ENCODE assay signal across 12 cellular contexts in genomic region chr5:169003721-169004481, GRCh38.
DNase-seq lines count a peak whose midpoint lies in the region; ATAC-seq and TF ChIP-seq lines count a peak whose summit lies in the region.
"Had no signal": no experiment of that assay in that cellular context is flagged by ENCODE, and none has a peak within 500 bp of the region (broad histone marks: within the 10 kb centered on the region; RNA-seq: fewer than 3 reads in every experiment).

No MANE protein-coding gene starts in this region.

- H3K9me3 ChIP-seq in parathyroid adenoma (ENCODE audit: control insufficient read depth, low read length), result no peaks in the 10 kb centered on the region
- H3K9me3 ChIP-seq: SJSA1 had no signal

- H3K79me2 ChIP-seq in parathyroid adenoma, result peaks cover 22% of the 10 kb centered on the region

- no peak overlapping the region for H2AFZ ChIP-seq in parathyroid adenoma

- H3K27me3 ChIP-seq in parathyroid adenoma (ENCODE audit: control insufficient read depth, insufficient read depth, low read length), result no peaks in the 10 kb centered on the region

- H3K4me3 ChIP-seq in foreskin fibroblast (ENCODE audit: low read depth in 1 of 2, low read length in 2 of 2) (no peak overlapping the region), parathyroid adenoma (ENCODE audit: low read depth, low read length) (no peak overlapping the region)
- H3K4me3 ChIP-seq: SJSA1 had no signal

- no peak overlapping the region for H3K4me2 ChIP-seq in parathyroid adenoma (ENCODE audit: low read length)

- H3K27ac ChIP-seq in C4-2B, result no peak overlapping the region
- peak overlapping the region; percentile 70 for H3K27ac ChIP-seq in parathyroid adenoma
- H3K27ac ChIP-seq: SJSA1 had no signal

- TF ChIP-seq CTCF in C4-2B (conservative IDR thresholded peaks at IDR 0.05) (peak; percentile 42), foreskin fibroblast (IDR thresholded peaks at IDR 0.05; ENCODE audit: low read depth, low read length) (peak; percentile 48), parathyroid adenoma (IDR thresholded peaks at IDR 0.05) (peak; percentile 71)

- H3K9ac ChIP-seq in parathyroid adenoma, result no peak overlapping the region

- H3K36me3 ChIP-seq in parathyroid adenoma (ENCODE audit: control insufficient read depth, insufficient read depth, low read length), result no peaks in the 10 kb centered on the region
- H3K36me3 ChIP-seq: SJSA1 had no signal

- DNase-seq in foreskin fibroblast (peak in 1 of 2 donors; percentile 49), D341Med (ENCODE audit: low spot score) (no peak), hippocampal formation (lab: John Stamatoyannopoulos, UW) (no peak)
- DNase-seq in stimulated activated naive CD4-positive, alpha-beta T cell treated with Interleukin-2 at 50 U/mL for 16 hours (lab: John Stamatoyannopoulos, UW), result no peak
- DNase-seq: activated CD4-positive, alpha-beta memory T cell treated with anti-CD3 and anti-CD28 coated beads for 36 hours; activated naive CD8-positive, alpha-beta T cell treated with anti-CD3 and anti-CD28 coated beads, Interleukin-2, amount 10 ng/mL, durations not matched to agents 7 days and 5 days; NCI-H2171 had no signal

- ATAC-seq in SK-N-SH treated with all-trans-retinoic acid at 6 μM for 48 hours, result peak; percentile 75
- no peak for ATAC-seq in HG03565 (IDR thresholded peaks at IDR 0.05; ENCODE audit: unreplicated experiment)

- peaks cover 16% of the 10 kb centered on the region for H3K4me1 ChIP-seq in parathyroid adenoma

TF ChIP-seq in SK-N-SH treated with all-trans-retinoic acid at 6 μM for 48 hours, 23 proteins besides CTCF, POLR2A, EP300 and RAD21:
- TF ChIP-seq BACH2 (CRISPR knock-in tag; IDR thresholded peaks at IDR 0.05; ENCODE audit: borderline replicate concordance), result no peak
- TF ChIP-seq ZNF70 (CRISPR knock-in tag; IDR thresholded peaks at IDR 0.05), result no peak
- peak; percentile 36; the same call in 1 of the 2 replicates for TF ChIP-seq ISL1 (CRISPR knock-in tag; IDR thresholded peaks at IDR 0.05)
- no peak for TF ChIP-seq ZFP3 (CRISPR knock-in tag; IDR thresholded peaks at IDR 0.05)
- no peak for TF ChIP-seq TCF4 (CRISPR knock-in tag; IDR thresholded peaks at IDR 0.05; ENCODE audit: borderline replicate concordance)
- TF ChIP-seq TSHZ2 (CRISPR knock-in tag; IDR thresholded peaks at IDR 0.05), result peak; percentile 56; the same call in 1 of the 2 replicates
- TF ChIP-seq ZNF8 (CRISPR knock-in tag; IDR thresholded peaks at IDR 0.05), result no peak
- TF ChIP-seq SNAI2 (CRISPR knock-in tag; IDR thresholded peaks at IDR 0.05), result 0 out of 2 replicates have a peak, but pooled peaks have one; percentile 23
- no peak for TF ChIP-seq ARNTL (CRISPR knock-in tag; IDR thresholded peaks at IDR 0.05; ENCODE audit: borderline replicate concordance, low read depth)
- TF ChIP-seq CSDC2 (CRISPR knock-in tag; IDR thresholded peaks at IDR 0.05), result 0 out of 2 replicates have a peak, but pooled peaks have one; percentile 37
